Comparison of ENCODE assay signal across 12 cellular contexts in genomic region chr10:68586622-68587325, GRCh38.
"Had no signal": no experiment of that assay in that cellular context is flagged by ENCODE, and none has a peak within 500 bp of the region (broad histone marks: within the 10 kb centered on the region; RNA-seq: fewer than 3 reads in every experiment).

No MANE protein-coding gene starts in this region.

- DNase-seq: activated naive CD4-positive, alpha-beta T cell treated with Interleukin-2 at 50 U/mL for 16 hours; activated naive CD8-positive, alpha-beta T cell treated with anti-CD3 and anti-CD28 coated beads, Interleukin-2, amount 50 U/mL, for 24 hours; hypothalamus; kidney; left ventricle myocardium superior; mesendoderm; psoas muscle; right lobe of liver; spleen; stimulated activated naive CD8-positive, alpha-beta T cell treated with anti-CD3 and anti-CD28 coated beads, Interleukin-15, amount 100 ng/mL, for 72 hours; upper lobe of right lung had no signal

- H3K4me3 Mint-ChIP-seq: activated naive CD8-positive, alpha-beta T cell treated with anti-CD3 and anti-CD28 coated beads, Interleukin-2, amount 50 U/mL, for 24 hours; stimulated activated naive CD8-positive, alpha-beta T cell treated with anti-CD3 and anti-CD28 coated beads, Interleukin-15, amount 100 ng/mL, for 72 hours had no signal

- ATAC-seq: activated naive CD8-positive, alpha-beta T cell treated with anti-CD3 and anti-CD28 coated beads, Interleukin-2, amount 50 U/mL, for 24 hours; left ventricle myocardium superior; psoas muscle; right lobe of liver; stimulated activated naive CD8-positive, alpha-beta T cell treated with anti-CD3 and anti-CD28 coated beads, Interleukin-15, amount 100 ng/mL, for 72 hours; upper lobe of right lung had no signal

- H3K9me3 Mint-ChIP-seq: activated naive CD8-positive, alpha-beta T cell treated with anti-CD3 and anti-CD28 coated beads, Interleukin-2, amount 50 U/mL, for 24 hours; stimulated activated naive CD8-positive, alpha-beta T cell treated with anti-CD3 and anti-CD28 coated beads, Interleukin-15, amount 100 ng/mL, for 72 hours had no signal

- H3K27ac ChIP-seq: psoas muscle, right lobe of liver, spleen, thoracic aorta, upper lobe of right lung had no signal

- H3K27me3 ChIP-seq: right lobe of liver, spleen, upper lobe of right lung had no signal

- H3K4me1 ChIP-seq: psoas muscle, right lobe of liver, spleen, upper lobe of right lung had no signal

- H3K27ac Mint-ChIP-seq: activated naive CD8-positive, alpha-beta T cell treated with anti-CD3 and anti-CD28 coated beads, Interleukin-2, amount 50 U/mL, for 24 hours had no signal

- H3K4me3 ChIP-seq: psoas muscle, right lobe of liver, spleen, thoracic aorta, upper lobe of right lung had no signal

- H3K9me3 ChIP-seq: psoas muscle, right lobe of liver, spleen, thoracic aorta, upper lobe of right lung had no signal

- H3K27me3 Mint-ChIP-seq: activated naive CD8-positive, alpha-beta T cell treated with anti-CD3 and anti-CD28 coated beads, Interleukin-2, amount 50 U/mL, for 24 hours; stimulated activated naive CD8-positive, alpha-beta T cell treated with anti-CD3 and anti-CD28 coated beads, Interleukin-15, amount 100 ng/mL, for 72 hours had no signal
